8 cellular contexts compared by ENCODE assay signal in the genomic region with DNA sequence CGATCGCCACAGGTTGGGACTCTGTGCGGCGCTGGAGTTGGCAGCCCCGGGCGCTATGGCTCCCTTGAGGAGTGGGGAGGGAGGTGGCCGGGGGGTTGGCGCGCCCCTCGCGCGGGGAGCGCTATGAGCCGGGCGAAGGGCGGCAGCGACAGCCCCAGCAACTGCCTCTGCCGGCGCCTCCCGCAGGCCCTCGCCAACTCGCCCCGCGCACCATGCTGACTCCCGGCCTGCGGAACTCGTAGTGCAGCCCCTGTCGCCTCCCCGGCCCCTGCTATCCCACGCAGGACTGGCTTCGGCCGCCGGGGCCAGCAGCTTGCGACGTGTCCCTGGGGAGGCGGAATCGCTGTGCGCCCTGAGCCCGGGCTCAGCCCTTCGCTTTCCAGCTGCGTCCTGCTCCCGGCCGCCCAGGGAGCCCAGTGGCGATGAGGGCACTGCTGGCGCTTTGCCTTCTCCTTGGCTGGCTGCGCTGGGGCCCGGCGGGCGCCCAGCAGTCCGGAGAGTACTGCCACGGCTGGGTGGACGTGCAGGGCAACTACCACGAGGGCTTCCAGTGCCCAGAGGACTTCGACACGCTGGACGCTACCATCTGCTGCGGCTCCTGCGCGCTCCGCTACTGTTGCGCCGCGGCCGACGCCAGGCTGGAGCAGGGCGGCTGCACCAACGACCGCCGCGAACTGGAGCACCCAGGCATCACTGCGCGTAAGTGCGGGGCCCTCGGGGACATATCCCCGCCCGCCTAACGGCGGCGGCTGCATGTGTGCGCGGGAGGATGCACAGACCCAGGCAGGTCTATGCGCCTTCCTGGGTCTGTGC. TPM values are rescaled to one million over a fixed set of nuclear protein-coding genes. Genes with fewer than 3 reads are reported as not detected.
DNase-seq lines count a peak whose midpoint lies in the region; ATAC-seq, FAIRE-seq and TF ChIP-seq lines count a peak whose summit lies in the region.

No MANE protein-coding gene starts in this region.

- H3F3A ChIP-seq in SK-N-SH (replicated peaks; ENCODE audit: insufficient read depth), result no peaks in the 10 kb centered on the region

- no peaks in the 10 kb centered on the region for H3K9me3 ChIP-seq in SK-N-SH
- H3K9me3 ChIP-seq in endothelial cell of umbilical vein (replicated peaks; ENCODE audit: control insufficient read depth, insufficient read depth, low read length), result no peaks in the 10 kb centered on the region

- no peak for TF ChIP-seq RAD21 in SK-N-SH (IDR thresholded peaks at IDR 0.05; ENCODE audit: low read length)

- H3K4me3 ChIP-seq in SK-N-SH (ENCODE audit: low read depth in 2 of 2, low read length in 1 of 2), result peak overlapping the region; percentile 58 to 60
- peak overlapping the region; percentile 55 to 78 (median 75) for H3K4me3 ChIP-seq in endothelial cell of umbilical vein (replicated peaks in 1 of 3; ENCODE audit: insufficient read depth in 1 of 3, low read depth in 1 of 3, low read length in 3 of 3)

- no peaks in the 10 kb centered on the region for H3K9me2 ChIP-seq in SK-N-SH

- peak; percentile 44 for ATAC-seq in HG02759 (IDR thresholded peaks at IDR 0.05; ENCODE audit: unreplicated experiment)
- peak; percentile 56 to 58 for ATAC-seq in naive B cell (ENCODE audit: low read depth in 2 of 2)

- H3K4me1 ChIP-seq in SK-N-SH (ENCODE audit: control insufficient read depth in 1 of 2, insufficient read depth in 2 of 2, low read depth in 1 of 2, low read length in 1 of 2), result peaks cover 0 to 19% of the 10 kb centered on the region in 2 experiments; a peak in 2 of 4 replicates
- peaks cover 14% of the 10 kb centered on the region for H3K4me1 ChIP-seq in endothelial cell of umbilical vein (ENCODE audit: control insufficient read depth, extremely low read depth, insufficient read depth, low read length)

- H3K36me3 ChIP-seq in SK-N-SH (replicated peaks in 1 of 2; ENCODE audit: control insufficient read depth in 1 of 2, insufficient read depth in 2 of 2, low read length in 1 of 2) (no peaks in the 10 kb centered on the region), endothelial cell of umbilical vein (ENCODE audit: control insufficient read depth in 2 of 2, extremely low read depth in 1 of 2, insufficient read depth in 2 of 2, low read length in 2 of 2) (no peaks in the 10 kb centered on the region)

- no peaks in the 10 kb centered on the region for H3K9me1 ChIP-seq in endothelial cell of umbilical vein (replicated peaks; ENCODE audit: control insufficient read depth, extremely low read depth, insufficient read depth, low read length)

- H3K9me3 Mint-ChIP-seq in naive B cell, result no peaks in the 10 kb centered on the region

- H2AFZ ChIP-seq in SK-N-SH (ENCODE audit: low read depth), result peak overlapping the region; percentile 63; the same call in 1 of the 2 replicates
- peak overlapping the region; percentile 97 for H2AFZ ChIP-seq in endothelial cell of umbilical vein (ENCODE audit: low read depth, low read length)

- POLR2A ChIA-PET in SK-N-SH (lab: Yijun Ruan, JAX) (no interaction called here), endothelial cell of umbilical vein (lab: Charles Lee) (no interaction called here)

- no peak overlapping the region for H3K27ac ChIP-seq in SK-N-SH (ENCODE audit: low read depth in 2 of 2, low read length in 1 of 2)
- peak overlapping the region; percentile 26 for H3K27ac ChIP-seq in endothelial cell of umbilical vein (ENCODE audit: insufficient read depth, low read depth, low read length)

- 0% methylated on average over 20 of the region's 82 CpGs for WGBS in SK-N-SH (ENCODE audit: low lambda C conversion rate)

- peaks cover 23% of the 10 kb centered on the region for H3K27me3 ChIP-seq in SK-N-SH (ENCODE audit: insufficient read depth)
- no peaks in the 10 kb centered on the region for H3K27me3 ChIP-seq in endothelial cell of umbilical vein (ENCODE audit: control insufficient read depth in 2 of 2, insufficient read depth in 2 of 2, low read length in 2 of 2)

- CTCF ChIA-PET in SK-N-SH (lab: Yijun Ruan, JAX), result interaction anchor here (0.7 to 8.5 kb wide), 11 partner anchors 9 to 130 kb away, joined by 3 to 53 read pairs (median 3); no protein-coding TSS in a partner anchor
- CTCF ChIA-PET in endothelial cell of umbilical vein (lab: Charles Lee), result interaction anchor here (1.4 to 7.0 kb wide), 5 partner anchors 11 to 122 kb away, joined by 5 to 54 read pairs (median 14); no protein-coding TSS in a partner anchor

- peak overlapping the region; percentile 84 to 94 (median 92) for H3K4me3 Mint-ChIP-seq in naive B cell

- H3K4me2 ChIP-seq in SK-N-SH (peak overlapping the region; percentile 78), endothelial cell of umbilical vein (ENCODE audit: insufficient read depth, low read length) (peak overlapping the region; percentile 74)

- TF ChIP-seq CTCF in SK-N-SH (IDR thresholded peaks at IDR 0.05), result no peak
- TF ChIP-seq CTCF in endothelial cell of umbilical vein (IDR thresholded peaks at IDR 0.05; ENCODE audit: extremely low read depth in 1 of 2, insufficient read depth in 1 of 2, low read depth in 1 of 2, low read length in 2 of 2), result no peak

- DNase-seq in NCI-H82 (lab: John Stamatoyannopoulos, UW), result peak; percentile 39
- no peak for DNase-seq in NCI-H82 treated with DMSO at 0.1 percent for 48 hours (lab: John Stamatoyannopoulos, UW; ENCODE audit: unreplicated experiment)
- DNase-seq in SK-N-SH, result peak; percentile 81
- peak; percentile 56 for DNase-seq in endothelial cell of umbilical vein (ENCODE audit: low read depth, low spot score)
- peak; percentile 8 for DNase-seq in naive B cell
- no peak for DNase-seq in central memory CD4-positive, alpha-beta T cell
- no peak for DNase-seq in middle frontal gyrus (ENCODE audit: extremely low spot score, low spot score)

- FAIRE-seq in endothelial cell of umbilical vein (lab: Jason Lieb, UNC), result peak; percentile 37

- H3K27me3 Mint-ChIP-seq in naive B cell, result peaks cover 46 to 65% (median 58%) of the 10 kb centered on the region in 3 donors

- H4K20me1 ChIP-seq in SK-N-SH (ENCODE audit: insufficient read depth), result no peaks in the 10 kb centered on the region
- H4K20me1 ChIP-seq in endothelial cell of umbilical vein (replicated peaks; ENCODE audit: control insufficient read depth, extremely low read depth, insufficient read depth, low read length), result no peaks in the 10 kb centered on the region

- intact Hi-C loops in endothelial cell of umbilical vein (cut with micrococcal nuclease), result loop anchor here (1.0 to 5.0 kb wide), 4 partner anchors 14 to 259 kb away; a partner anchor contains a TSS

- no peak for TF ChIP-seq POLR2A in endothelial cell of umbilical vein (IDR thresholded peaks at IDR 0.05; ENCODE audit: low read depth, low read length)

- no peaks in the 10 kb centered on the region for H3K79me2 ChIP-seq in SK-N-SH (ENCODE audit: insufficient read depth)
- H3K79me2 ChIP-seq in endothelial cell of umbilical vein (ENCODE audit: control insufficient read depth, insufficient read depth, low read length), result peaks cover 6% of the 10 kb centered on the region

- peaks cover 20 to 40% (median 35%) of the 10 kb centered on the region in 3 donors for H3K4me1 Mint-ChIP-seq in naive B cell

- no peak for TF ChIP-seq EP300 in SK-N-SH (IDR thresholded peaks at IDR 0.05; ENCODE audit: borderline replicate concordance in 1 of 2, low read depth in 1 of 2, low read length in 1 of 2)

- no peak overlapping the region for H3K27ac Mint-ChIP-seq in naive B cell

- no peak overlapping the region for H3K9ac ChIP-seq in SK-N-SH
- H3K9ac ChIP-seq in endothelial cell of umbilical vein (replicated peaks; ENCODE audit: extremely low read depth, insufficient read depth, low read length), result peak overlapping the region; percentile 62

- dilution Hi-C loops in endothelial cell of umbilical vein (cut with MboI; ENCODE audit: extremely low pct_ligation_motif_present, low sequenced_read_pairs), result no loop called here

- no peaks in the 10 kb centered on the region for H3K36me3 Mint-ChIP-seq in naive B cell

- BruUV-seq in endothelial cell of umbilical vein (replicated peaks; lab: Mats Ljungman, UMichigan), result no TSS peak

TF ChIP-seq in SK-N-SH, 30 proteins besides CTCF, POLR2A, EP300 and RAD21:
- TF ChIP-seq RFX5 (IDR thresholded peaks at IDR 0.05; ENCODE audit: low read length), result no peak
- peak; percentile 31; the same call in 1 of the 2 replicates for TF ChIP-seq MXI1 (IDR thresholded peaks at IDR 0.05; ENCODE audit: low read depth, low read length)

TF ChIP-seq in endothelial cell of umbilical vein, 7 proteins besides CTCF, POLR2A, EP300 and RAD21:
- TF ChIP-seq, protein P1, sequence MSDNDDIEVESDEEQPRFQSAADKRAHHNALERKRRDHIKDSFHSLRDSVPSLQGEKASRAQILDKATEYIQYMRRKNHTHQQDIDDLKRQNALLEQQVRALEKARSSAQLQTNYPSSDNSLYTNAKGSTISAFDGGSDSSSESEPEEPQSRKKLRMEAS (IDR thresholded peaks at IDR 0.05; ENCODE audit: insufficient read depth, insufficient read length), result no peak
- no peak for TF ChIP-seq EZH2 (IDR thresholded peaks at IDR 0.05; ENCODE audit: borderline replicate concordance, low read depth, low read length, severe bottlenecking)
TF ChIP-seq in endothelial cell of umbilical vein: peak in this region for 0.

RNA-seq across cellular contexts. Expression of a gene that starts 0.6 kb away (rescaled TPM):
- 1.1 and 1.6 TPM in 2 replicates for polyA plus RNA-seq in SK-N-SH (2012; rRNA removed)
- polyA plus RNA-seq in SK-N-SH (2012; cell fraction: cytosol; rRNA removed), result 1.3 and 1.9 TPM in 2 replicates
- 0.50 and 0.55 TPM in 2 replicates for polyA plus RNA-seq in SK-N-SH (2012; cell fraction: nucleus; rRNA removed)
- 11.6 and 12.0 TPM in 2 replicates for total RNA-seq in endothelial cell of umbilical vein
- polyA plus RNA-seq in endothelial cell of umbilical vein, result 16.6 and 24.9 TPM in 2 replicates
- polyA plus RNA-seq in endothelial cell of umbilical vein (2011; cell fraction: cytosol; rRNA removed), result 9.0 and 9.3 TPM in 2 replicates
- polyA plus RNA-seq in endothelial cell of umbilical vein (2011; cell fraction: nucleus; rRNA removed), result 4.3 and 4.5 TPM in 2 replicates
- 3.4 and 4.1 TPM in 2 replicates for polyA plus RNA-seq in endothelial cell of umbilical vein (2012)
- 5.2 and 6.8 TPM in 2 replicates for polyA minus RNA-seq in endothelial cell of umbilical vein
- not detected for polyA minus RNA-seq in endothelial cell of umbilical vein (2011; cell fraction: cytosol; rRNA and poly(A)+ RNA removed)
- polyA minus RNA-seq in endothelial cell of umbilical vein (2011; cell fraction: nucleus; rRNA and poly(A)+ RNA removed), result 2.1 and 2.7 TPM in 2 replicates
- polyA plus RNA-seq in naive B cell (ENCODE audit: low read depth in 6 of 6), result not detected

Comparison
In these comparisons a context has a peak if more than half of its experiments do, and no peak if none do; other contexts are left out.
1. DNase-seq: peak in NCI-H82 (single experiment), SK-N-SH (single experiment), endothelial cell of umbilical vein (single experiment) and naive B cell (single experiment); none in NCI-H82 treated with DMSO at 0.1 percent for 48 hours (single experiment), central memory CD4-positive, alpha-beta T cell (single experiment) and middle frontal gyrus (single experiment).